ENCODE assay signal across 8 cellular contexts in the genomic region with DNA sequence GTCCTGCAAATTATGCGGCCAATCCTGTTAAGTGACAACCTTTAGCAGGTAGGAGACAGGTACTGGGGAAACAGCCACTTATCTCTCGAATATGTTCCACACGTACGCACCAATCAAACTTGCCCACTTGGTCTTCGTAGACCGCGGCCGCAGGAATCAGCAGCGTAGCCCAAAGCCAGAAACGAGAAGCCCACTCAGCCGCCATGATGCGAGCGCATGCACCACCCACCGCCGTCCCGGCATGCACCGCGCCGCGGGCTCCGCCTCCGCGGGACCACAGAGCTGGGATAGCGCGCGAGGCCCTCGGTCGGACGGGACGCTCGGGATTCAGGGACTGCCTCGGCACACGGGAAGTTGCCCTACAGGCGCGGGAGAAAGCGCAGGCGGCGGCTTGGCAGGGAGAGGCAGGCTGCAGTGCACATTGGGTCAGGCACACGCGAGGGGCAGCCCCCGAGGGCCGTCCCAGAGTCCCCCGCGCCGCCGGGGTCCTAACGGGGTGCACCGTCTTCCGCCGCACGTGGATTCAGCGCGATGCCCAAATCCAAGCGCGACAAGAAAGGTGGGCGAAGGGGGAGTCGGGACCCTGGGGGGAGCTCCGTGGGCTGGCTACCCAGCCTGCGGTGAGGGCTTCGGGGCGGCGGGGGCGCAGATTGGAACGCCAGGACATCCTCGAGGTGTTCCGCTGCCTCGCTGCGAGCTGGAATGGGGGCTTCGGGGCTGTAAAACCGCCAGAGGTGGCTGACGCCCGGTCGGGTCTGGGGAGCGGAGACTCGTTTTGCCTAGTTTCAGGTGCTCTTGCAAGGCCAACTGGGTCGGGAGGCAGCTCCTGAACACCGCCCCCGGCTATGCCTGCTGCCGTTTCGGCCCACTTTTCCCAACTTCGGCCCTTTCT. TPM values are rescaled to one million over a fixed set of nuclear protein-coding genes. Genes with fewer than 3 reads are reported as not detected.
DNase-seq lines count a peak whose midpoint lies in the region; ATAC-seq and TF ChIP-seq lines count a peak whose summit lies in the region.

TSS of gene EMC1 (minus strand) at position 220 of the 892 bp plus-strand sequence. CDS start at position 205, 15 bp downstream.
TSS of gene MRTO4 (plus strand) at position 501 of the 892 bp plus-strand sequence. CDS start at position 532, 31 bp downstream.

- WGBS in adrenal gland, 4 donors = 0 to 2% (median 1%) methylated on average over 10 to 81 of the region's 81 CpGs
- WGBS in heart right ventricle, 2 donors = 0% methylated on average over 81 of the region's 81 CpGs

- peak; percentile 77 for ATAC-seq in HG02571 (IDR thresholded peaks at IDR 0.05; ENCODE audit: unreplicated experiment)
- ATAC-seq in heart right ventricle = peak; percentile 97 to 98 (median 97)

- no peaks in the 10 kb centered on the region for H3K9me3 Mint-ChIP-seq in type B pancreatic cell

- H3K4me3 Mint-ChIP-seq in type B pancreatic cell = peak within 1 kb of the TSS; percentile 96

- peak within 1 kb of the TSS; percentile 37 to 99 (median 87) for H3K27ac ChIP-seq in adrenal gland
- peak within 1 kb of the TSS; percentile 87 to 99 (median 97) for H3K27ac ChIP-seq in heart right ventricle

- peaks cover 19 to 25% of the 10 kb centered on the region in 2 donors for H3K4me1 ChIP-seq in adrenal gland (replicated peaks in 1 of 2)
- H3K4me1 ChIP-seq in heart right ventricle = peaks cover 9 to 42% (median 32%) of the 10 kb centered on the region in 9 donors

- DNase-seq in NCI-H1092 (lab: John Stamatoyannopoulos, UW) (peak; percentile 79), T-helper 1 cell (peak; percentile 72 to 86 (median 85)), adrenal gland (peak; percentile 71 to 88 (median 84)), heart right ventricle (peak; percentile 88 to 89), posterior cingulate gyrus (peak; percentile 83 to 98 (median 91)), type B pancreatic cell (ENCODE audit: extremely low spot score, unreplicated experiment) (peak; percentile 94)

- intact Hi-C loops in adrenal gland (cut with DNase I) (no loop called here), heart right ventricle (cut with DNase I) (loop anchor here in 5 of 10 donors (10.0 kb wide), 1 partner anchor 403 kb away; no protein-coding TSS in a partner anchor), posterior cingulate gyrus (cut with DNase I) (loop anchor here (1.0 to 5.0 kb wide), 2 partner anchors 39 to 61 kb away; partner anchors contain the start of genes AKR7A2, SLC66A1 and UBR4)

- H3K4me1 Mint-ChIP-seq in type B pancreatic cell (ENCODE audit: unreplicated experiment) = peaks cover 18% of the 10 kb centered on the region

- TF ChIP-seq POLR2A in GM10847 (IDR thresholded peaks at IDR 0.05; ENCODE audit: extremely low read depth, insufficient read length) (peak; percentile 95), adrenal gland (IDR thresholded peaks at IDR 0.05) (peak; percentile 45 to 47)

- peak in 2 of 6 experiments; percentile 0 to 11 for TF ChIP-seq CTCF in adrenal gland (IDR thresholded peaks at IDR 0.05)
- no peak for TF ChIP-seq CTCF in heart right ventricle (IDR thresholded peaks at IDR 0.05)
- TF ChIP-seq CTCF in type B pancreatic cell (conservative IDR thresholded peaks at IDR 0.05) = no peak

- no peaks in the 10 kb centered on the region for H3K27me3 Mint-ChIP-seq in type B pancreatic cell

- peak within 1 kb of the TSS; percentile 91 for H3K27ac Mint-ChIP-seq in type B pancreatic cell

- peaks cover 0 to 3% of the 10 kb centered on the region in 2 donors for H3K36me3 ChIP-seq in adrenal gland (replicated peaks in 1 of 2)
- H3K36me3 ChIP-seq in heart right ventricle = peaks cover 0 to 21% (median under 1%) of the 10 kb centered on the region in 9 donors

- peak within 1 kb of the TSS; percentile 56 to 96 (median 80) for H3K4me3 ChIP-seq in adrenal gland
- peak within 1 kb of the TSS; percentile 71 to 91 (median 84) for H3K4me3 ChIP-seq in heart right ventricle

- no peaks in the 10 kb centered on the region for H3K9me3 ChIP-seq in adrenal gland (replicated peaks in 1 of 3)
- no peaks in the 10 kb centered on the region for H3K9me3 ChIP-seq in heart right ventricle

- no peaks in the 10 kb centered on the region for H3K36me3 Mint-ChIP-seq in type B pancreatic cell

- H3K27me3 ChIP-seq in adrenal gland = no peaks in the 10 kb centered on the region
- H3K27me3 ChIP-seq in heart right ventricle = no peaks in the 10 kb centered on the region

RNA-seq across cellular contexts. Expression of gene EMC1, which starts in this region (rescaled TPM):
- total RNA-seq in adrenal gland = 10 to 100 TPM; 39.2 to 64.8 (median 44.6) TPM
- 10 to 100 TPM in 2 of 3 donors, 1 to 10 TPM in 1; 8.9 to 34.9 (median 14.0) TPM for polyA plus RNA-seq in adrenal gland
- 10 to 100 TPM; 23.6 to 33.2 (median 27.6) TPM for total RNA-seq in heart right ventricle
- 10 to 100 TPM; 14.9 to 15.7 TPM for polyA plus RNA-seq in heart right ventricle
- total RNA-seq in type B pancreatic cell (ENCODE audit: low replicate concordance) = 48.6 and 60.1 TPM in 2 replicates

RNA-seq across cellular contexts. Expression of gene MRTO4, which starts in this region (rescaled TPM):
- total RNA-seq in adrenal gland (10 to 100 TPM; 16.6 to 44.6 (median 20.7) TPM), heart right ventricle (10 to 100 TPM in 7 of 10 donors, 1 to 10 TPM in 3; 8.4 to 21.0 (median 12.0) TPM), type B pancreatic cell (ENCODE audit: low replicate concordance) (35.9 and 43.3 TPM in 2 replicates)
- polyA plus RNA-seq in adrenal gland (10 to 100 TPM; 46.4 to 64.0 (median 51.1) TPM), heart right ventricle (10 to 100 TPM; 25.8 to 52.2 TPM)

Comparison
In these comparisons a context has a peak if more than half of its experiments do, and no peak if none do; other contexts are left out.
1. Peak in every context shown above with its lines: DNase-seq, ATAC-seq, H3K4me3 ChIP-seq and H3K27ac ChIP-seq.